Comparison of ENCODE assay signal across 22 cellular contexts in genomic region chr15:25839638-25840156, GRCh38. TPM values are rescaled to one million over a fixed set of nuclear protein-coding genes. Genes with fewer than 3 reads are reported as not detected.
DNase-seq lines count a peak whose midpoint lies in the region; ATAC-seq and TF ChIP-seq lines count a peak whose summit lies in the region.
"Had no signal": no experiment of that assay in that cellular context is flagged by ENCODE, and none has a peak within 500 bp of the region (broad histone marks: within the 10 kb centered on the region; RNA-seq: fewer than 3 reads in every experiment).

No MANE protein-coding gene starts in this region.

- no peaks in the 10 kb centered on the region for H3K9me3 Mint-ChIP-seq in dendritic cell treated with granulocyte-macrophage colony-stimulating factor and Interleukin-4, amounts not matched to agents 40 ng/mL and 50 ng/mL, for 4 days
- H3K9me3 Mint-ChIP-seq in HFFc6: no peaks in the 10 kb centered on the region
- H3K9me3 Mint-ChIP-seq: CD8-positive, alpha-beta T cell; GM23338 had no signal

- intact Hi-C loops in dendritic cell treated with granulocyte-macrophage colony-stimulating factor and Interleukin-4, amounts not matched to agents 40 ng/mL and 50 ng/mL, for 4 days (cut with micrococcal nuclease): no loop called here

- no peak overlapping the region for H3K9ac ChIP-seq in BLaER1

- peaks cover 54% of the 10 kb centered on the region for H3K4me1 ChIP-seq in BLaER1
- peaks cover 5% of the 10 kb centered on the region; the same call in 1 of the 2 replicates for H3K4me1 ChIP-seq in HEK293 (ENCODE audit: control insufficient read depth, insufficient read depth, low read length)
- H3K4me1 ChIP-seq: A549, BE2C had no signal

- DNase-seq in T-helper 17 cell: no peak
- DNase-seq in COLO668 (lab: John Stamatoyannopoulos, UW; ENCODE audit: unreplicated experiment): no peak
- DNase-seq in HFFc6: no peak
- DNase-seq: 8988T; ACHN; AML-193; BE2C; CD4-positive, CD25-positive, alpha-beta regulatory T cell; CD8-positive, alpha-beta T cell; DMS 273 treated with DMSO at 0.1 percent for 48 hours; DMS79; EL; GDM1; HCEC 1CT had no signal

- peak overlapping the region; percentile 85 for H3K4me2 ChIP-seq in BLaER1
- H3K4me2 ChIP-seq: A549, GM23338 had no signal

- POLR2A ChIA-PET in HEK293 (lab: Yijun Ruan, JAX): no interaction called here

- peak overlapping the region; percentile 32 for H3K27ac Mint-ChIP-seq in T-helper 17 cell
- peak overlapping the region; percentile 19 for H3K27ac Mint-ChIP-seq in dendritic cell treated with granulocyte-macrophage colony-stimulating factor and Interleukin-4, amounts not matched to agents 40 ng/mL and 50 ng/mL, for 4 days
- H3K27ac Mint-ChIP-seq in HFFc6: no peak overlapping the region
- H3K27ac Mint-ChIP-seq: CD8-positive, alpha-beta T cell; GM23338 had no signal

- H3K4me1 Mint-ChIP-seq in T-helper 17 cell: peaks cover 28% of the 10 kb centered on the region
- H3K4me1 Mint-ChIP-seq in dendritic cell treated with granulocyte-macrophage colony-stimulating factor and Interleukin-4, amounts not matched to agents 40 ng/mL and 50 ng/mL, for 4 days (ENCODE audit: low read depth): peaks cover 8% of the 10 kb centered on the region
- H3K4me1 Mint-ChIP-seq in HFFc6 (ENCODE audit: low read depth): peaks cover 7% of the 10 kb centered on the region; the same call in 1 of the 2 replicates
- H3K4me1 Mint-ChIP-seq: GM23338 had no signal

- H3K36me3 ChIP-seq in BLaER1 (peaks cover 25% of the 10 kb centered on the region), HEK293 (ENCODE audit: control insufficient read depth in 2 of 2, insufficient read depth in 1 of 2, low read length in 2 of 2) (no peaks in the 10 kb centered on the region)
- H3K36me3 ChIP-seq: BE2C had no signal

- ATAC-seq in T-helper 17 cell: no peak
- ATAC-seq in GM21423 (IDR thresholded peaks at IDR 0.05; ENCODE audit: unreplicated experiment): no peak
- ATAC-seq: A549; CD8-positive, alpha-beta T cell; GM12878; GM23338 had no signal

- no peaks in the 10 kb centered on the region for H3K27me3 ChIP-seq in BLaER1
- H3K27me3 ChIP-seq: BE2C had no signal

- H3K4me3 ChIP-seq in BLaER1 (no peak overlapping the region), HEK293 (ENCODE audit: low read depth, low read length) (no peak overlapping the region)
- H3K4me3 ChIP-seq: A549, GM12878, GM23338 had no signal

- no peaks in the 10 kb centered on the region for H3K36me3 Mint-ChIP-seq in T-helper 17 cell (ENCODE audit: low read depth)
- no peaks in the 10 kb centered on the region for H3K36me3 Mint-ChIP-seq in dendritic cell treated with granulocyte-macrophage colony-stimulating factor and Interleukin-4, amounts not matched to agents 40 ng/mL and 50 ng/mL, for 4 days (ENCODE audit: low read depth)
- peaks cover 11% of the 10 kb centered on the region for H3K36me3 Mint-ChIP-seq in HFFc6 (ENCODE audit: low read depth)

- CTCF ChIA-PET in HEK293 (lab: Yijun Ruan, JAX): interaction anchor here (0.6 kb wide), 1 partner anchor 116 kb away, joined by 4 read pairs; no protein-coding TSS in a partner anchor

- peaks cover 96% of the 10 kb centered on the region for H4K20me1 ChIP-seq in BLaER1

- H3K9me3 ChIP-seq in BLaER1 (no peaks in the 10 kb centered on the region), HEK293 (ENCODE audit: control insufficient read depth, insufficient read depth, low read depth, low read length) (no peaks in the 10 kb centered on the region), T-helper 17 cell (ENCODE audit: control insufficient read depth, low read length, poor library complexity, severe bottlenecking) (no peaks in the 10 kb centered on the region)
- H3K9me3 ChIP-seq: A549, BE2C had no signal

- no peak overlapping the region for H3K27ac ChIP-seq in BLaER1
- no peak overlapping the region for H3K27ac ChIP-seq in HEK293 (ENCODE audit: extremely low read depth, low read depth, low read length)
- H3K27ac ChIP-seq: A549, C4-2B had no signal

- no peak overlapping the region for H3K4me3 Mint-ChIP-seq in T-helper 17 cell
- H3K4me3 Mint-ChIP-seq in dendritic cell treated with granulocyte-macrophage colony-stimulating factor and Interleukin-4, amounts not matched to agents 40 ng/mL and 50 ng/mL, for 4 days: no peak overlapping the region
- H3K4me3 Mint-ChIP-seq in HFFc6: no peak overlapping the region
- H3K4me3 Mint-ChIP-seq: CD4-positive, CD25-positive, alpha-beta regulatory T cell; CD8-positive, alpha-beta T cell; GM23338 had no signal

- H3K27me3 Mint-ChIP-seq in T-helper 17 cell: no peaks in the 10 kb centered on the region
- H3K27me3 Mint-ChIP-seq in dendritic cell treated with granulocyte-macrophage colony-stimulating factor and Interleukin-4, amounts not matched to agents 40 ng/mL and 50 ng/mL, for 4 days: peaks cover 15% of the 10 kb centered on the region
- H3K27me3 Mint-ChIP-seq in HFFc6 (ENCODE audit: insufficient read depth): no peaks in the 10 kb centered on the region; the same call in none of the 2 replicates
- H3K27me3 Mint-ChIP-seq: CD4-positive, CD25-positive, alpha-beta regulatory T cell had no signal

- TF ChIP-seq CTCF in HEK293 (tag by site-specific recombination; IDR thresholded peaks at IDR 0.05) (no peak), HFFc6 (IDR thresholded peaks at IDR 0.05) (no peak)

TF ChIP-seq in HEK293, 187 proteins besides CTCF, POLR2A, EP300 and RAD21:
- TF ChIP-seq HOXA7 (CRISPR knock-in tag; IDR thresholded peaks at IDR 0.05; ENCODE audit: borderline replicate concordance) (no peak), ZNF529 (tag by site-specific recombination; IDR thresholded peaks at IDR 0.05; ENCODE audit: insufficient replicate concordance) (peak; percentile 95)

RNA-seq across cellular contexts. Expression of gene ATP10A, which starts 23.4 kb away (rescaled TPM):
- 10 to 100 TPM; 28.6 to 36.8 TPM for total RNA-seq in T-helper 17 cell
- 10 to 100 TPM; 31.0 to 39.5 (median 33.9) TPM for total RNA-seq in HFFc6 (2021; fragmentation: NEBNext Ultra II Directional; extraction: Animal tissue kit (Norgen Biotek cat#: 25700))
